In the genomic region with DNA sequence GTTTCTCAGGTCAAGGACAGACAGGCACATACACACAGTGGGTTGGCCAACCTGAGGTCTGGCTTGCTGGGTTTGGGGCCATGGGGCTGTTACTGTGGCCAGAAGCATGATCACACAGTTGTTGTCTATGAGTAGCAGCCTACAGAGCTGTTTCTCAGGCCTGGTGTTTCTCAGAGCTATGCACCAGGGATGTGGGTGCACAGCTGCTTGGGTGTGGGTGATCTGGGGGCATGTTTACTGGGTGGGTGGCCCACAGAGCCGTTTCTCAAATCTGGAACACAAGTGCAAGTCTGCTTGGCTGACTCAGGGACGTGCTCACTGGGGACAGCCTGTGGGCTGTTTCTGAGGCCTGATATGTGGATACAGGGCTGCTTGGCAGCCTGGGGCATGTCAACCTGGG, we compare ENCODE assay signal across 29 cellular contexts. TPM values are rescaled to one million over a fixed set of nuclear protein-coding genes. Genes with fewer than 3 reads are reported as not detected.
"Had no signal": no experiment of that assay in that cellular context is flagged by ENCODE, and none has a peak within 500 bp of the region (broad histone marks: within the 10 kb centered on the region; RNA-seq: fewer than 3 reads in every experiment).

No MANE protein-coding gene starts in this region.

- H3K36me3 Mint-ChIP-seq: activated naive CD4-positive, alpha-beta T cell treated with anti-CD3 and anti-CD28 coated beads, Interleukin-2, amount 50 U/mL, for 72 hours; WTC11 had no signal

- H3K27me3 ChIP-seq: brain microvascular endothelial cell, MG63 had no signal

- H3K27ac ChIP-seq: brain microvascular endothelial cell, SK-N-MC had no signal

- H3K27ac Mint-ChIP-seq: activated CD4-positive, alpha-beta T cell treated with anti-CD3 and anti-CD28 coated beads for 36 hours; activated CD4-positive, alpha-beta T cell treated with anti-CD3 and anti-CD28 coated beads, Interleukin-2, amount 10 ng/mL, durations not matched to agents 7 days and 5 days; activated CD8-positive, alpha-beta T cell treated with anti-CD3 and anti-CD28 coated beads, Interleukin-2, amount 10 ng/mL, durations not matched to agents 7 days and 5 days; activated naive CD4-positive, alpha-beta T cell treated with anti-CD3 and anti-CD28 coated beads for 36 hours; activated naive CD4-positive, alpha-beta T cell treated with anti-CD3 and anti-CD28 coated beads, Interleukin-2, amount 50 U/mL, for 72 hours; activated T-helper 1 cell treated with anti-CD3 and anti-CD28 coated beads, Interleukin-12 subunit alpha, Interleukin-12 subunit beta, Interleukin-2, Interleukin-4 antibody, amounts not matched to agents 30 ng/mL and 10 ng/mL and 1 ng/mL, durations not matched to agents 14 hours and 24 hours and 36 hours; WTC11 had no signal

- H3K4me1 Mint-ChIP-seq: activated CD4-positive, alpha-beta T cell treated with anti-CD3 and anti-CD28 coated beads for 36 hours; activated CD4-positive, alpha-beta T cell treated with anti-CD3 and anti-CD28 coated beads, Interleukin-2, amount 10 ng/mL, durations not matched to agents 7 days and 5 days; WTC11 had no signal

- H3K27me3 Mint-ChIP-seq: activated CD4-positive, alpha-beta T cell treated with anti-CD3 and anti-CD28 coated beads for 36 hours; activated CD4-positive, alpha-beta T cell treated with anti-CD3 and anti-CD28 coated beads, Interleukin-2, amount 10 ng/mL, durations not matched to agents 7 days and 5 days had no signal

- H3K4me3 Mint-ChIP-seq: activated CD4-positive, alpha-beta T cell treated with anti-CD3 and anti-CD28 coated beads for 36 hours; activated CD4-positive, alpha-beta T cell treated with anti-CD3 and anti-CD28 coated beads, Interleukin-2, amount 10 ng/mL, durations not matched to agents 7 days and 5 days; activated CD8-positive, alpha-beta T cell treated with anti-CD3 and anti-CD28 coated beads, Interleukin-2, amount 10 ng/mL, durations not matched to agents 7 days and 5 days; activated naive CD4-positive, alpha-beta T cell treated with anti-CD3 and anti-CD28 coated beads for 36 hours; activated T-cell treated with anti-CD3 and anti-CD28 coated beads, Interleukin-2, amount 50 U/mL, for 4 hours; activated T-helper 1 cell treated with anti-CD3 and anti-CD28 coated beads, Interleukin-12 subunit alpha, Interleukin-12 subunit beta, Interleukin-2, Interleukin-4 antibody, amounts not matched to agents 30 ng/mL and 10 ng/mL and 1 ng/mL, durations not matched to agents 14 hours and 24 hours and 36 hours; WTC11 had no signal

- H3K36me3 ChIP-seq: brain microvascular endothelial cell, MG63 had no signal

- DNase-seq: activated CD4-positive, alpha-beta T cell treated with anti-CD3 and anti-CD28 coated beads for 36 hours; activated CD4-positive, alpha-beta T cell treated with anti-CD3 and anti-CD28 coated beads, Interleukin-2, amount 10 ng/mL, durations not matched to agents 7 days and 5 days; activated CD4-positive, alpha-beta T cell treated with anti-CD3 and anti-CD28 coated beads, Interleukin-2, amount 50 U/mL, for 48 hours; activated CD8-positive, alpha-beta T cell treated with anti-CD3 and anti-CD28 coated beads, Interleukin-2, amount 10 ng/mL, durations not matched to agents 7 days and 5 days; activated gamma-delta T cell treated with Interleukin-2 at 50 U/mL for 16 hours; activated naive CD4-positive, alpha-beta T cell treated with anti-CD3 and anti-CD28 coated beads for 36 hours; activated T-cell treated with anti-CD3 and anti-CD28 coated beads, Interleukin-2, amount 50 U/mL, for 4 hours; amniotic stem cell; aorta; brain microvascular endothelial cell; Kasumi-1; KG1; MG63; NCI-H1048; NCI-H1105 treated with DMSO at 0.1 percent for 48 hours; NCI-H1436; NCI-H1694; NCI-H1930; NCI-H2081 treated with DMSO at 0.1 percent for 48 hours; NCI-H345; NCI-H524 treated with DMSO at 0.1 percent for 48 hours; PC-3; Right ventricle myocardium superior had no signal

- ATAC-seq: activated CD4-positive, alpha-beta T cell treated with anti-CD3 and anti-CD28 coated beads for 36 hours; activated CD4-positive, CD25-positive, alpha-beta regulatory T cell treated with anti-CD3 and anti-CD28 coated beads, Interleukin-2, amount 50 U/mL, for 24 hours; activated CD8-positive, alpha-beta T cell treated with anti-CD3 and anti-CD28 coated beads, Interleukin-2, amount 10 ng/mL, durations not matched to agents 7 days and 5 days; activated naive CD4-positive, alpha-beta T cell treated with anti-CD3 and anti-CD28 coated beads, Interleukin-2, amount 50 U/mL, for 72 hours; activated T-cell treated with anti-CD3 and anti-CD28 coated beads, Interleukin-2, amount 50 U/mL, for 4 hours; PC-3; WTC11 had no signal

- H3K4me3 ChIP-seq: MG63, SK-N-MC had no signal

- H3K9me3 Mint-ChIP-seq: activated CD4-positive, alpha-beta T cell treated with anti-CD3 and anti-CD28 coated beads, Interleukin-2, amount 10 ng/mL, durations not matched to agents 7 days and 5 days; activated naive CD4-positive, alpha-beta T cell treated with anti-CD3 and anti-CD28 coated beads for 36 hours; activated naive CD4-positive, alpha-beta T cell treated with anti-CD3 and anti-CD28 coated beads, Interleukin-2, amount 50 U/mL, for 72 hours; activated T-cell treated with anti-CD3 and anti-CD28 coated beads, Interleukin-2, amount 50 U/mL, for 4 hours; activated T-helper 1 cell treated with anti-CD3 and anti-CD28 coated beads, Interleukin-12 subunit alpha, Interleukin-12 subunit beta, Interleukin-2, Interleukin-4 antibody, amounts not matched to agents 30 ng/mL and 10 ng/mL and 1 ng/mL, durations not matched to agents 14 hours and 24 hours and 36 hours; WTC11 had no signal

RNA-seq across cellular contexts. Expression of a gene that starts 28.9 kb away (rescaled TPM):
- total RNA-seq: activated CD4-positive, alpha-beta T cell treated with anti-CD3 and anti-CD28 coated beads for 36 hours; activated CD8-positive, alpha-beta T cell treated with anti-CD3 and anti-CD28 coated beads, Interleukin-2, amount 10 ng/mL, durations not matched to agents 7 days and 5 days; activated naive CD4-positive, alpha-beta T cell treated with anti-CD3 and anti-CD28 coated beads for 36 hours; activated naive CD4-positive, alpha-beta T cell treated with anti-CD3 and anti-CD28 coated beads, Interleukin-2, amount 50 U/mL, for 72 hours; activated T-cell treated with anti-CD3 and anti-CD28 coated beads, Interleukin-2, amount 50 U/mL, for 4 hours; NCI-H460; PC-3; WTC11 had no signal
